ENCODE assay signal across 9 cellular contexts in genomic region chr22:49746065-49746464, GRCh38.
"Had no signal": no experiment of that assay in that cellular context is flagged by ENCODE, and none has a peak within 500 bp of the region (broad histone marks: within the 10 kb centered on the region; RNA-seq: fewer than 3 reads in every experiment).

No MANE protein-coding gene starts in this region.

- H3K27ac Mint-ChIP-seq: HFFc6 had no signal

- H3K4me3 Mint-ChIP-seq: HFFc6 had no signal

- H3K27ac ChIP-seq: GM23248, HL-60 had no signal

- H3K4me3 ChIP-seq: GM23248, HAP-1 had no signal

- H3K9ac ChIP-seq: GM23248 had no signal

- ATAC-seq: HCT116 had no signal

- H3K4me1 ChIP-seq: HAP-1 had no signal

- H2AFZ ChIP-seq: GM23248 had no signal

- DNase-seq: GM23248, GOT3, H7, HFFc6, IMR-90, KBM-7 had no signal

- H3K36me3 ChIP-seq: HAP-1 had no signal
